Comparison of ENCODE assay signal across 30 cellular contexts in the genomic region with DNA sequence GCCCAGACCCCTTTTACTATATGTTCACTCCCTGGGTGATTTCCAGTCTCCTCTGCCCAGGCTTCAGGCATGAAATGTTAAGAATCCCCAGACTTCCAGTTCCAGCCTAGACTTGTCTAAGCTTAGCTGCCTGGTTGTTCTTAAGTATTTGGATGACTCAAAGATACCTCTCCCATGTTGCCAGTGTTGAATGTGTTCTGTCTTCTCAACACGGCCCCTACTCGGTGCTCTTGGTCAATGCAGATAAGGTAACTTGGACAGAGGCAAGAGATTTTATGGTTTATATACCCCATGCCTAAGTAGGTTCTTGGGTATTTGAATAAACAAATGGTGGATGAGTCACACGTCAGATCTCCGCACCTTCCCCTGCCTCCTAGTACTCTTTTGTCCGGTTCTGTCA. TPM values are rescaled to one million over a fixed set of nuclear protein-coding genes. Genes with fewer than 3 reads are reported as not detected.
"Had no signal": no experiment of that assay in that cellular context is flagged by ENCODE, and none has a peak within 500 bp of the region (broad histone marks: within the 10 kb centered on the region; RNA-seq: fewer than 3 reads in every experiment).

No MANE protein-coding gene starts in this region.

- H3K4me1 ChIP-seq: body of pancreas, pancreas, transverse colon, uterus had no signal

- H3K27ac ChIP-seq: body of pancreas, neutrophil, pancreas, right lobe of liver, transverse colon, uterus, VCaP had no signal

- H3K27me3 ChIP-seq: body of pancreas, right lobe of liver, uterus had no signal

- DNase-seq: activated CD4-positive, alpha-beta T cell treated with anti-CD3 and anti-CD28 coated beads, Interleukin-2, amount 10 ng/mL, durations not matched to agents 24 days and 14 days; activated CD8-positive, alpha-beta T cell treated with anti-CD3 and anti-CD28 coated beads, Interleukin-2, amount 10 ng/mL, durations not matched to agents 7 days and 5 days; activated gamma-delta T cell; activated naive CD4-positive, alpha-beta T cell treated with anti-CD3 and anti-CD28 coated beads, Interleukin-2, amount 50 U/mL, for 16 hours; anterior cingulate cortex; body of pancreas; caudate nucleus; effector CD4-positive, alpha-beta T cell; glutamatergic neuron; hippocampal formation; left ventricle myocardium superior; midbrain; pancreas; right lobe of liver; stimulated activated CD4-positive, alpha-beta T cell treated with anti-CD3 and anti-CD28 coated beads, Interleukin-15, amount 100 ng/mL, for 24 hours; stimulated activated CD4-positive, alpha-beta T cell treated with anti-CD3 and anti-CD28 coated beads, Interleukin-2, amount 100 ng/mL, for 48 hours; stimulated activated CD8-positive, alpha-beta memory T cell treated with anti-CD3 and anti-CD28 coated beads, Interleukin-4, amount 100 ng/mL, for 48 hours; stimulated activated naive B cell treated with anti-CD40 and anti-IgM and Interleukin-4, amounts not matched to agents 10 μg/mL and 1 μg/mL and 100 μg/mL, for 72 hours; transverse colon; uterus had no signal

- H3K4me3 ChIP-seq: body of pancreas, pancreas, right lobe of liver, skin epidermis, transverse colon, uterus had no signal

- ATAC-seq: activated CD4-positive, CD25-positive, alpha-beta regulatory T cell treated with anti-CD3 and anti-CD28 coated beads, Interleukin-2, amount 50 U/mL, for 24 hours; activated CD8-positive, alpha-beta T cell treated with anti-CD3 and anti-CD28 coated beads, Interleukin-2, amount 10 ng/mL, durations not matched to agents 7 days and 5 days; body of pancreas; left ventricle myocardium superior; pancreas; stimulated activated naive B cell treated with anti-CD40 and anti-IgM and Interleukin-4, amounts not matched to agents 10 μg/mL and 1 μg/mL and 100 μg/mL, for 72 hours had no signal

- FAIRE-seq: endometrium, frontal cortex, pancreas had no signal

- H3K9me3 ChIP-seq: body of pancreas, neutrophil, pancreas, right lobe of liver, transverse colon, uterus had no signal

- H3K36me3 ChIP-seq: neutrophil, pancreas, right lobe of liver, transverse colon, uterus had no signal

RNA-seq across cellular contexts. Expression of a gene that starts 13.6 kb away (rescaled TPM):
- total RNA-seq: activated CD4-positive, alpha-beta T cell treated with anti-CD3 and anti-CD28 coated beads, Interleukin-2, amount 10 ng/mL, durations not matched to agents 24 days and 14 days; activated CD8-positive, alpha-beta T cell treated with anti-CD3 and anti-CD28 coated beads, Interleukin-2, amount 10 ng/mL, durations not matched to agents 7 days and 5 days; activated T-helper 1 cell treated with anti-CD3 and anti-CD28 coated beads, Interleukin-12 subunit alpha, Interleukin-12 subunit beta, Interleukin-2, Interleukin-4 antibody, amounts not matched to agents 30 ng/mL and 10 ng/mL and 1 ng/mL, durations not matched to agents 14 hours and 24 hours and 36 hours; body of pancreas; frontal cortex; left ventricle myocardium superior; pancreas; pulmonary artery endothelial cell; right lobe of liver; temporal lobe had no signal
- polyA plus RNA-seq: esophagus, pancreas had no signal
